24 cellular contexts compared by ENCODE assay signal in the genomic region with DNA sequence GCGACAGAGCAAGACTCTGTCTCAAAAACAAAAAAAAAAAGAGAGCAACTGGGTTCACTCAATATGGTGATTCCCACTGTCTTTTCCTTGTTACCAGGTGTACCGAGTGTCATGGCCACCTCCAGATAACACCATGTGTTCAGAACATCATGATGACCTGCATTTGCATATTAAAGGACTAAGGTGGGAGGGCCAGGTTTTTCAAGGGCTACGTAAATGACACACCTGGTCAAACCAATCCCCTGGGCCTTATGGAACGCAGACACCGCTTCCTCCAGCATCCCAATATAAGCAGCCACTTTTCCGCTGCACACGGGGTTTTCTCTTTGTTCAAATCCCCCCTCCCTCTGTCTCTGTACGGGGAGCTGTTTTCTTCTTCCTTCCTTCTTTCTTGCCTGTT. TPM values are rescaled to one million over a fixed set of nuclear protein-coding genes. Genes with fewer than 3 reads are reported as not detected.
DNase-seq lines count a peak whose midpoint lies in the region; ATAC-seq, FAIRE-seq and TF ChIP-seq lines count a peak whose summit lies in the region.
"Had no signal": no experiment of that assay in that cellular context is flagged by ENCODE, and none has a peak within 500 bp of the region (broad histone marks: within the 10 kb centered on the region; RNA-seq: fewer than 3 reads in every experiment).

No MANE protein-coding gene starts in this region.

- H3K4me3 Mint-ChIP-seq in H9 (no peak overlapping the region), mesothelial cell of epicardium (no peak overlapping the region)
- H3K4me3 Mint-ChIP-seq: CD4-positive, alpha-beta memory T cell had no signal

- no peak overlapping the region for H2BK120ac ChIP-seq in H9 (ENCODE audit: low read depth, low read length, poor library complexity, severe bottlenecking)

- H3K36me3 ChIP-seq in RWPE2 (ENCODE audit: low read depth) = no peaks in the 10 kb centered on the region
- H3K36me3 ChIP-seq in endothelial cell of umbilical vein (ENCODE audit: control insufficient read depth in 2 of 2, extremely low read depth in 1 of 2, insufficient read depth in 2 of 2, low read length in 2 of 2) = peaks cover 3 to 23% of the 10 kb centered on the region in 2 experiments
- H3K36me3 ChIP-seq in psoas muscle (ENCODE audit: insufficient read depth in 1 of 2, low read depth in 1 of 2) = no peaks in the 10 kb centered on the region
- H3K36me3 ChIP-seq: MG63 had no signal

- no peaks in the 10 kb centered on the region for H3K9me3 Mint-ChIP-seq in H9
- no peaks in the 10 kb centered on the region for H3K9me3 Mint-ChIP-seq in mesothelial cell of epicardium
- H3K9me3 Mint-ChIP-seq: CD4-positive, alpha-beta memory T cell had no signal

- H3K4me1 ChIP-seq in H9 (ENCODE audit: insufficient read depth, low read length) (peaks cover 21% of the 10 kb centered on the region; the same call in 1 of the 2 replicates), RWPE2 (ENCODE audit: insufficient read depth, poor library complexity, severe bottlenecking) (no peaks in the 10 kb centered on the region), endothelial cell of umbilical vein (ENCODE audit: control insufficient read depth, extremely low read depth, insufficient read depth, low read length) (peaks cover 41% of the 10 kb centered on the region), psoas muscle (peaks cover 19% of the 10 kb centered on the region)

- H2AFZ ChIP-seq in H9 (ENCODE audit: low read length) (no peak overlapping the region), endothelial cell of umbilical vein (ENCODE audit: low read depth, low read length) (no peak overlapping the region)

- H4K8ac ChIP-seq in H9 (replicated peaks; ENCODE audit: insufficient read length, low read depth, low read length) = no peak overlapping the region

- no peak overlapping the region for H3K14ac ChIP-seq in H9 (ENCODE audit: insufficient read depth, low read length)

- no TSS peak for BruUV-seq in endothelial cell of umbilical vein (replicated peaks; lab: Mats Ljungman, UMichigan)

- no peak overlapping the region for H2BK15ac ChIP-seq in H9 (ENCODE audit: low read depth, low read length)

- H3K27me3 ChIP-seq in H9 (ENCODE audit: insufficient read depth, low read length) (no peaks in the 10 kb centered on the region), RWPE2 (ENCODE audit: insufficient read depth, poor library complexity, severe bottlenecking) (no peaks in the 10 kb centered on the region), endothelial cell of umbilical vein (ENCODE audit: control insufficient read depth in 2 of 2, insufficient read depth in 2 of 2, low read length in 2 of 2) (no peaks in the 10 kb centered on the region), psoas muscle (ENCODE audit: insufficient read depth in 3 of 3, low read length in 2 of 3) (no peaks in the 10 kb centered on the region)
- H3K27me3 ChIP-seq: MG63 had no signal

- no peak for TF ChIP-seq POLR2A in endothelial cell of umbilical vein (IDR thresholded peaks at IDR 0.05; ENCODE audit: low read depth, low read length)

- H3K56ac ChIP-seq in H9 (ENCODE audit: insufficient read length, low read depth, low read length) = no peak overlapping the region

- H3K4me3 ChIP-seq in RWPE2 (ENCODE audit: severe bottlenecking) (no peak overlapping the region), endothelial cell of umbilical vein (replicated peaks in 1 of 3; ENCODE audit: insufficient read depth in 1 of 3, low read depth in 1 of 3, low read length in 3 of 3) (no peak overlapping the region), psoas muscle (no peak overlapping the region)
- H3K4me3 ChIP-seq: MG63 had no signal

- no peak for FAIRE-seq in endothelial cell of umbilical vein (lab: Jason Lieb, UNC)
- FAIRE-seq: GM18507 had no signal

- H3K4me2 ChIP-seq in H9 (ENCODE audit: insufficient read depth, insufficient read length, low read length) = no peak overlapping the region
- no peak overlapping the region for H3K4me2 ChIP-seq in endothelial cell of umbilical vein (ENCODE audit: insufficient read depth, low read length)

- H3K27me3 Mint-ChIP-seq in H9 (ENCODE audit: low read depth) (no peaks in the 10 kb centered on the region), mesothelial cell of epicardium (ENCODE audit: low read depth) (peaks cover 76% of the 10 kb centered on the region)

- H3K9ac ChIP-seq in H9 (ENCODE audit: extremely low read depth, insufficient read length, low read length) (no peak overlapping the region), endothelial cell of umbilical vein (replicated peaks; ENCODE audit: extremely low read depth, insufficient read depth, low read length) (no peak overlapping the region)

- no peaks in the 10 kb centered on the region for H4K20me1 ChIP-seq in H9 (ENCODE audit: control insufficient read depth, insufficient read depth, insufficient read length)
- no peaks in the 10 kb centered on the region for H4K20me1 ChIP-seq in endothelial cell of umbilical vein (replicated peaks; ENCODE audit: control insufficient read depth, extremely low read depth, insufficient read depth, low read length)

- H3K23ac ChIP-seq in H9 (ENCODE audit: insufficient read length, low read depth, low read length) = no peak overlapping the region

- POLR2A ChIA-PET in endothelial cell of umbilical vein (lab: Charles Lee) = no interaction called here

- no peak overlapping the region for H4K5ac ChIP-seq in H9 (ENCODE audit: insufficient read length, low read depth, low read length)

- no peak overlapping the region for H2AK5ac ChIP-seq in H9 (ENCODE audit: insufficient read length, low read length)

- dilution Hi-C loops in endothelial cell of umbilical vein (cut with MboI; ENCODE audit: extremely low pct_ligation_motif_present, low sequenced_read_pairs) = no loop called here

- H3K79me2 ChIP-seq in H9 (ENCODE audit: insufficient read depth, low read length) (no peaks in the 10 kb centered on the region), endothelial cell of umbilical vein (ENCODE audit: control insufficient read depth, insufficient read depth, low read length) (no peaks in the 10 kb centered on the region)

- no peak overlapping the region for H2BK12ac ChIP-seq in H9 (ENCODE audit: insufficient read length, low read depth, low read length)

- H3K27ac Mint-ChIP-seq in H9 (peak overlapping the region in 2 of 3 experiments; percentile 32 to 71; a peak in 1 of 7 replicates), mesothelial cell of epicardium (no peak overlapping the region)
- H3K27ac Mint-ChIP-seq: CD4-positive, alpha-beta memory T cell had no signal

- H3K27ac ChIP-seq in H9 (ENCODE audit: insufficient read length, low read depth, low read length) (no peak overlapping the region), RWPE2 (ENCODE audit: poor library complexity, severe bottlenecking) (no peak overlapping the region), endothelial cell of umbilical vein (ENCODE audit: insufficient read depth, low read depth, low read length) (peak overlapping the region; percentile 91), psoas muscle (peak overlapping the region; percentile 41)

- H3T11ph ChIP-seq in H9 (ENCODE audit: low read length) = no peak overlapping the region

- H2BK5ac ChIP-seq in H9 (ENCODE audit: insufficient read length, low read length) = no peak overlapping the region

- no peak overlapping the region for H2BK20ac ChIP-seq in H9 (ENCODE audit: low read depth, low read length, poor library complexity, severe bottlenecking)

- no CpG with 5 or more reads among the region's 8 CpGs for WGBS in H9 (ENCODE audit: extremely low coverage, insufficient read length, low lambda C conversion rate)
- 87 to 92% (median 87%) methylated on average over 8 of the region's 8 CpGs for WGBS in psoas muscle, 3 donors

- no peak overlapping the region for H3K4ac ChIP-seq in H9 (ENCODE audit: low read depth, low read length)

- peaks cover 5% of the 10 kb centered on the region for H3K23me2 ChIP-seq in H9 (ENCODE audit: insufficient read length, low read depth, low read length, poor library complexity, severe bottlenecking)

- peaks cover 51 to 56% of the 10 kb centered on the region in 2 experiments for H3K4me1 Mint-ChIP-seq in H9
- H3K4me1 Mint-ChIP-seq in mesothelial cell of epicardium = no peaks in the 10 kb centered on the region
- H3K4me1 Mint-ChIP-seq: CD4-positive, alpha-beta memory T cell had no signal

- H3K9me3 ChIP-seq in H9 (ENCODE audit: control insufficient read depth, low read depth, low read length) = no peaks in the 10 kb centered on the region
- no peaks in the 10 kb centered on the region for H3K9me3 ChIP-seq in RWPE2 (ENCODE audit: severe bottlenecking)
- H3K9me3 ChIP-seq in endothelial cell of umbilical vein (replicated peaks; ENCODE audit: control insufficient read depth, insufficient read depth, low read length) = no peaks in the 10 kb centered on the region
- H3K9me3 ChIP-seq in psoas muscle = no peaks in the 10 kb centered on the region
- H3K9me3 ChIP-seq: MG63 had no signal

- H3K18ac ChIP-seq in H9 (ENCODE audit: insufficient read length, low read depth, low read length) = no peak overlapping the region

- CTCF ChIA-PET in endothelial cell of umbilical vein (lab: Charles Lee) = no interaction called here

- DNase-seq in H9 (peak; percentile 58), RWPE2 (ENCODE audit: low spot score) (peak; percentile 4), endothelial cell of umbilical vein (ENCODE audit: low read depth, low spot score) (no peak), psoas muscle (no peak), mesothelial cell of epicardium (ENCODE audit: low spot score in 2 of 2, unreplicated experiment in 2 of 2) (no peak), globus pallidus (ENCODE audit: low spot score) (no peak), NCI-H1694 (lab: John Stamatoyannopoulos, UW) (no peak)
- DNase-seq: CD4-positive, alpha-beta memory T cell; COR-L47; DMS53; GOT3; IMR-90; KG1; MG63; NCI-H2029 treated with DMSO at 0.1 percent for 48 hours; NCI-H345; NCI-H510A treated with DMSO at 0.1 percent for 48 hours; NCI-H774; NK-92 treated with Interleukin-12 subunit alpha and Interleukin-12 subunit beta, amount 100 ng/mL, for 24 hours; PC-3; SHP77 had no signal

- H3K36me3 Mint-ChIP-seq in H9 (ENCODE audit: insufficient read depth in 1 of 3, low read depth in 3 of 3) = peaks cover 35 to 57% (median 51%) of the 10 kb centered on the region in 3 experiments
- no peaks in the 10 kb centered on the region for H3K36me3 Mint-ChIP-seq in mesothelial cell of epicardium
- H3K36me3 Mint-ChIP-seq: CD4-positive, alpha-beta memory T cell had no signal

- no peaks in the 10 kb centered on the region for H3K79me1 ChIP-seq in H9 (ENCODE audit: insufficient read depth, low read depth, low read length, poor library complexity, severe bottlenecking)

- H3K9me1 ChIP-seq in endothelial cell of umbilical vein (replicated peaks; ENCODE audit: control insufficient read depth, extremely low read depth, insufficient read depth, low read length) = no peaks in the 10 kb centered on the region

- no peak for ATAC-seq in RWPE2 (ENCODE audit: low read depth)
- ATAC-seq in psoas muscle = no peak
- no peak for ATAC-seq in HG03139 (IDR thresholded peaks at IDR 0.05; ENCODE audit: unreplicated experiment)
- ATAC-seq: PC-3 had no signal

- intact Hi-C loops in endothelial cell of umbilical vein (cut with micrococcal nuclease) (no loop called here), psoas muscle (cut with DNase I) (no loop called here)

- TF ChIP-seq CTCF in H9 (conservative IDR thresholded peaks at IDR 0.05) (no peak), RWPE2 (IDR thresholded peaks at IDR 0.05; ENCODE audit: poor library complexity, severe bottlenecking) (no peak), endothelial cell of umbilical vein (IDR thresholded peaks at IDR 0.05; ENCODE audit: extremely low read depth in 1 of 2, insufficient read depth in 1 of 2, low read depth in 1 of 2, low read length in 2 of 2) (no peak), psoas muscle (IDR thresholded peaks at IDR 0.05) (no peak), mesothelial cell of epicardium (IDR thresholded peaks at IDR 0.05; ENCODE audit: unreplicated experiment) (no peak)

- H4K91ac ChIP-seq in H9 (ENCODE audit: insufficient read length, low read depth, low read length) = no peak overlapping the region

RNA-seq across cellular contexts. Expression of a gene that starts 29.3 kb away (rescaled TPM):
- total RNA-seq in H9 (2021) (33.6 and 34.9 TPM in 2 replicates), endothelial cell of umbilical vein (45.7 and 49.4 TPM in 2 replicates), psoas muscle (10 to 100 TPM in 3 of 4 donors, 1 to 10 TPM in 1; 5.2 to 17.5 (median 11.5) TPM), mesothelial cell of epicardium (1.4 to 1.6 TPM (median 1.5 TPM) in 3 replicates)
- polyA plus RNA-seq in endothelial cell of umbilical vein (21.5 and 26.4 TPM in 2 replicates), psoas muscle (1 to 10 TPM; 4.1 to 7.1 (median 6.2) TPM)
- polyA plus RNA-seq in endothelial cell of umbilical vein (2011; cell fraction: cytosol; rRNA removed) = 11.3 and 15.0 TPM in 2 replicates
- polyA plus RNA-seq in endothelial cell of umbilical vein (2011; cell fraction: nucleus; rRNA removed) = 12.0 and 14.4 TPM in 2 replicates
- 16.8 and 19.7 TPM in 2 replicates for polyA plus RNA-seq in endothelial cell of umbilical vein (2012)
- 20.5 and 22.8 TPM in 2 replicates for polyA minus RNA-seq in endothelial cell of umbilical vein
- polyA minus RNA-seq in endothelial cell of umbilical vein (2011; cell fraction: cytosol; rRNA and poly(A)+ RNA removed) = not detected
- polyA minus RNA-seq in endothelial cell of umbilical vein (2011; cell fraction: nucleus; rRNA and poly(A)+ RNA removed) = 6.5 and 15.5 TPM in 2 replicates
- total RNA-seq: G401, IMR-90 had no signal
- polyA plus RNA-seq: CD4-positive, alpha-beta memory T cell had no signal

Comparison
In these comparisons a context has a peak if more than half of its experiments do, and no peak if none do; other contexts are left out.
1. DNase-seq: peak in H9 (single experiment) and RWPE2 (single experiment); none in endothelial cell of umbilical vein (single experiment), psoas muscle (0 of 2), mesothelial cell of epicardium (0 of 2), globus pallidus (single experiment) and NCI-H1694 (single experiment).
2. H3K27ac ChIP-seq: peak in endothelial cell of umbilical vein (single experiment) and psoas muscle (single experiment); none in H9 (single experiment) and RWPE2 (single experiment).